Comparison of ENCODE assay signal across 20 cellular contexts in genomic region chr20:39849171-39849570, GRCh38.
A peak's percentile ranks its signal among the peaks of the same experiment; 100 is the strongest.
DNase-seq lines count a peak whose midpoint lies in the region; TF ChIP-seq lines count a peak whose summit lies in the region.
"Had no signal": no experiment of that assay in that cellular context is flagged by ENCODE, and none has a peak within 500 bp of the region (broad histone marks: within the 10 kb centered on the region; RNA-seq: fewer than 3 reads in every experiment).

No MANE protein-coding gene starts in this region.

- H2AFZ ChIP-seq in fibroblast of lung (ENCODE audit: low read length) (no peak overlapping the region), osteoblast (ENCODE audit: low read length) (peak overlapping the region; percentile 12)

- in situ Hi-C loops in G401 (cut with HindIII; ENCODE audit: low sequenced_read_pairs): no loop called here

- no peak overlapping the region for H3K4me3 ChIP-seq in fibroblast of lung (replicated peaks in 1 of 4; ENCODE audit: control extremely low read depth in 1 of 4, insufficient read depth in 1 of 4, low read depth in 3 of 4, low read length in 4 of 4)
- no peak overlapping the region for H3K4me3 ChIP-seq in osteoblast (ENCODE audit: insufficient read depth, low read length)

- CTCF ChIA-PET in RWPE1 (lab: Yijun Ruan, JAX): interaction anchor here (0.8 kb wide), 2 partner anchors 799 to 920 kb away, joined by 3 read pairs; no protein-coding TSS in a partner anchor

- H3K4me1 ChIP-seq in fibroblast of lung (ENCODE audit: control insufficient read depth, extremely low read depth, insufficient read depth, low read length) (peaks cover 34% of the 10 kb centered on the region), osteoblast (ENCODE audit: insufficient read depth, low read length) (peaks cover 53% of the 10 kb centered on the region)

- no peaks in the 10 kb centered on the region for H3K36me3 ChIP-seq in fibroblast of lung (ENCODE audit: control insufficient read depth, insufficient read depth, low read length)
- H3K36me3 ChIP-seq in osteoblast (ENCODE audit: insufficient read depth, low read length): no peaks in the 10 kb centered on the region

- POLR2A ChIA-PET in RWPE1 (lab: Yijun Ruan, JAX; ENCODE audit: low non-redundant PET): interaction anchor here (0.7 kb wide), 1 partner anchor 103 kb away, joined by 3 read pairs; no protein-coding TSS in a partner anchor

- H3K9me3 ChIP-seq in fibroblast of lung (ENCODE audit: control insufficient read depth, insufficient read depth, low read depth, low read length): no peaks in the 10 kb centered on the region
- H3K9me3 ChIP-seq in osteoblast (ENCODE audit: low read depth, low read length): no peaks in the 10 kb centered on the region

- no peaks in the 10 kb centered on the region for H4K20me1 ChIP-seq in fibroblast of lung (ENCODE audit: control insufficient read depth, extremely low read depth, insufficient read depth, low read length)
- H4K20me1 ChIP-seq in osteoblast (ENCODE audit: insufficient read depth, low read length): no peaks in the 10 kb centered on the region

- no peak for TF ChIP-seq CTCF in RWPE1 (conservative IDR thresholded peaks at IDR 0.05; ENCODE audit: low read depth)
- no peak for TF ChIP-seq CTCF in fibroblast of lung (conservative IDR thresholded peaks at IDR 0.05 in 1 of 2, IDR thresholded peaks at IDR 0.05 in 1 of 2; ENCODE audit: low read depth in 1 of 2, low read length in 2 of 2)
- TF ChIP-seq CTCF in osteoblast (IDR thresholded peaks at IDR 0.05; ENCODE audit: extremely low read depth, low read depth, low read length): no peak
- no peak for TF ChIP-seq CTCF in GM20000 (IDR thresholded peaks at IDR 0.05; ENCODE audit: extremely low read depth, missing control alignments)

- DNase-seq in G401 (ENCODE audit: low spot score): peak; percentile 72
- no peak for DNase-seq in RWPE1 (ENCODE audit: low spot score)
- no peak for DNase-seq in fibroblast of lung (ENCODE audit: low read depth in 2 of 2)
- no peak for DNase-seq in osteoblast (ENCODE audit: insufficient read length, low spot score, missing footprints)
- DNase-seq in NCI-H526 treated with DMSO at 0.1 percent for 48 hours (lab: John Stamatoyannopoulos, UW): no peak
- no peak for DNase-seq in NCI-H2029 treated with DMSO at 0.1 percent for 48 hours (lab: John Stamatoyannopoulos, UW)
- no peak for DNase-seq in GM20000 (ENCODE audit: low spot score)
- DNase-seq in activated effector memory CD4-positive, alpha-beta T cell treated with Interleukin-2 at 50 U/mL for 16 hours: no peak
- DNase-seq: Calu3; CD8-positive, alpha-beta memory T cell; GF-D8; H9; KBM-7; MM.1S; NCI-H1048; NCI-H1436; NCI-H524 treated with DMSO at 0.1 percent for 48 hours; OCI-M1 had no signal

- peak overlapping the region; percentile 48 for H3K4me2 ChIP-seq in fibroblast of lung (ENCODE audit: extremely low read depth, insufficient read depth, low read length)
- peak overlapping the region; percentile 26 for H3K4me2 ChIP-seq in osteoblast (ENCODE audit: insufficient read depth, low read length)

- H3K27ac ChIP-seq in RWPE1 (peak overlapping the region; percentile 26), fibroblast of lung (ENCODE audit: insufficient read depth, low read length) (no peak overlapping the region), osteoblast (ENCODE audit: low read depth, low read length) (no peak overlapping the region)
- H3K27ac ChIP-seq: C4-2B, HL-60 had no signal

- no peak overlapping the region for H3K9ac ChIP-seq in fibroblast of lung (ENCODE audit: insufficient read depth, low read length)

- H3K27me3 ChIP-seq in fibroblast of lung (ENCODE audit: control insufficient read depth, insufficient read depth, low read length) (no peaks in the 10 kb centered on the region), osteoblast (ENCODE audit: insufficient read depth, low read length) (no peaks in the 10 kb centered on the region)

- H3K79me2 ChIP-seq in fibroblast of lung (ENCODE audit: control insufficient read depth, insufficient read depth, low read length): no peaks in the 10 kb centered on the region
- H3K79me2 ChIP-seq in osteoblast (ENCODE audit: insufficient read depth, low read length): no peaks in the 10 kb centered on the region
